Comparison of ENCODE assay signal across 14 cellular contexts in genomic region chr15:100972975-100973350, GRCh38. TPM values are rescaled to one million over a fixed set of nuclear protein-coding genes. Genes with fewer than 3 reads are reported as not detected.
DNase-seq lines count a peak whose midpoint lies in the region; ATAC-seq and TF ChIP-seq lines count a peak whose summit lies in the region.
"Had no signal": no experiment of that assay in that cellular context is flagged by ENCODE, and none has a peak within 500 bp of the region (broad histone marks: within the 10 kb centered on the region; RNA-seq: fewer than 3 reads in every experiment).

No MANE protein-coding gene starts in this region.

- no peak for TF ChIP-seq POLR2A in vagina (IDR thresholded peaks at IDR 0.05)

- H3K27me3 ChIP-seq in hepatocyte (peaks cover 54% of the 10 kb centered on the region), neural progenitor cell (peaks cover 70% of the 10 kb centered on the region), vagina (no peaks in the 10 kb centered on the region)
- H3K27me3 ChIP-seq in CD4-positive, alpha-beta T cell (ENCODE audit: control insufficient read depth, insufficient read depth, low read length): peaks cover 54% of the 10 kb centered on the region
- H3K27me3 ChIP-seq: SJCRH30 had no signal

- H3K4me2 ChIP-seq in hepatocyte: peak overlapping the region; percentile 99
- H3K4me2 ChIP-seq in neural progenitor cell: peak overlapping the region; percentile 93

- H3K4me1 Mint-ChIP-seq in neural progenitor cell: no peaks in the 10 kb centered on the region
- no peaks in the 10 kb centered on the region for H3K4me1 Mint-ChIP-seq in CD4-positive, alpha-beta T cell (ENCODE audit: low read depth)

- H3K36me3 Mint-ChIP-seq in neural progenitor cell: no peaks in the 10 kb centered on the region
- no peaks in the 10 kb centered on the region for H3K36me3 Mint-ChIP-seq in CD4-positive, alpha-beta T cell (ENCODE audit: low read depth)

- peaks cover 7% of the 10 kb centered on the region for H3K4me1 ChIP-seq in hepatocyte (ENCODE audit: insufficient read depth)
- H3K4me1 ChIP-seq in neural progenitor cell: no peaks in the 10 kb centered on the region
- peaks cover 12% of the 10 kb centered on the region for H3K4me1 ChIP-seq in vagina

- H3K36me3 ChIP-seq in hepatocyte (replicated peaks; ENCODE audit: insufficient read depth, low read depth) (no peaks in the 10 kb centered on the region), neural progenitor cell (no peaks in the 10 kb centered on the region), vagina (no peaks in the 10 kb centered on the region)
- H3K36me3 ChIP-seq: SJCRH30 had no signal

- no peak overlapping the region for H3K27ac Mint-ChIP-seq in neural progenitor cell
- no peak overlapping the region for H3K27ac Mint-ChIP-seq in CD4-positive, alpha-beta T cell
- H3K27ac Mint-ChIP-seq: activated T-helper 2 cell treated with anti-CD3 and anti-CD28 coated beads, Interferon-gamma antibody, Interleukin-2, Interleukin-4, amounts not matched to agents 10 μg/mL and 5 μg/mL and 100 μg/mL, durations not matched to agents 14 hours and 24 hours and 36 hours; naive thymus-derived CD4-positive, alpha-beta T cell had no signal

- H3K4me3 Mint-ChIP-seq in neural progenitor cell: peak overlapping the region; percentile 80
- no peak overlapping the region for H3K4me3 Mint-ChIP-seq in CD4-positive, alpha-beta T cell

- ATAC-seq in CD4-positive, alpha-beta T cell (ENCODE audit: poor library complexity): no peak
- ATAC-seq: naive thymus-derived CD4-positive, alpha-beta T cell had no signal

- POLR2A ChIA-PET in CD4-positive, alpha-beta T cell (lab: Charles Lee): no interaction called here

- no peaks in the 10 kb centered on the region for H4K20me1 ChIP-seq in hepatocyte (ENCODE audit: insufficient read depth, poor library complexity, severe bottlenecking)
- H4K20me1 ChIP-seq in neural progenitor cell (ENCODE audit: low read depth): no peaks in the 10 kb centered on the region

- peak overlapping the region; percentile 38 for H3K4me3 ChIP-seq in hepatocyte
- H3K4me3 ChIP-seq in neural progenitor cell: peak overlapping the region; percentile 60
- H3K4me3 ChIP-seq in vagina: peak overlapping the region; percentile 38 to 45
- H3K4me3 ChIP-seq: SJCRH30 had no signal

- TF ChIP-seq CTCF in hepatocyte (IDR thresholded peaks at IDR 0.05; ENCODE audit: poor library complexity) (no peak), neural progenitor cell (IDR thresholded peaks at IDR 0.05) (no peak), vagina (IDR thresholded peaks at IDR 0.05) (no peak)
- no peak for TF ChIP-seq CTCF in CD4-positive, alpha-beta T cell (IDR thresholded peaks at IDR 0.05)

- peaks cover 46% of the 10 kb centered on the region for H3K27me3 Mint-ChIP-seq in neural progenitor cell (ENCODE audit: insufficient read depth, low read depth)
- peaks cover 78% of the 10 kb centered on the region for H3K27me3 Mint-ChIP-seq in CD4-positive, alpha-beta T cell

- no peaks in the 10 kb centered on the region for H3K9me3 ChIP-seq in hepatocyte (ENCODE audit: low read depth)
- no peaks in the 10 kb centered on the region for H3K9me3 ChIP-seq in neural progenitor cell (ENCODE audit: low read depth)
- H3K9me3 ChIP-seq in vagina: no peaks in the 10 kb centered on the region
- H3K9me3 ChIP-seq in CD4-positive, alpha-beta T cell (ENCODE audit: control insufficient read depth, low read length): no peaks in the 10 kb centered on the region
- H3K9me3 ChIP-seq: SJCRH30 had no signal

- WGBS in hepatocyte (ENCODE audit: low lambda C conversion rate, missing lambda C conversion rate): 30% methylated on average over 28 of the region's 36 CpGs

- H3K27ac ChIP-seq in hepatocyte (no peak overlapping the region), neural progenitor cell (no peak overlapping the region), vagina (no peak overlapping the region)
- no peak overlapping the region for H3K27ac ChIP-seq in CD4-positive, alpha-beta T cell (ENCODE audit: low read depth, low read length)
- H3K27ac ChIP-seq: SJCRH30 had no signal

- no peaks in the 10 kb centered on the region for H3F3A ChIP-seq in neural progenitor cell (ENCODE audit: low read depth)

- H3K9me3 Mint-ChIP-seq in neural progenitor cell: peaks cover 2% of the 10 kb centered on the region
- peaks cover under 1% of the 10 kb centered on the region for H3K9me3 Mint-ChIP-seq in CD4-positive, alpha-beta T cell
- H3K9me3 Mint-ChIP-seq: activated T-helper 2 cell treated with anti-CD3 and anti-CD28 coated beads, Interferon-gamma antibody, Interleukin-2, Interleukin-4, amounts not matched to agents 10 μg/mL and 5 μg/mL and 100 μg/mL, durations not matched to agents 14 hours and 24 hours and 36 hours had no signal

- H2AFZ ChIP-seq in hepatocyte: peak overlapping the region; percentile 40
- peak overlapping the region; percentile 66 for H2AFZ ChIP-seq in neural progenitor cell (replicated peaks)

- CTCF ChIA-PET in CD4-positive, alpha-beta T cell (lab: Charles Lee): no interaction called here

- intact Hi-C loops in vagina (cut with DNase I): no loop called here
- intact Hi-C loops in CD4-positive, alpha-beta T cell (cut with DNase I, micrococcal nuclease): no loop called here

- no peaks in the 10 kb centered on the region for H3K9me2 ChIP-seq in hepatocyte (replicated peaks; ENCODE audit: insufficient read depth)

- H3K9ac ChIP-seq in neural progenitor cell: no peak overlapping the region

- H3K79me2 ChIP-seq in hepatocyte (no peaks in the 10 kb centered on the region), neural progenitor cell (ENCODE audit: low read depth) (no peaks in the 10 kb centered on the region)

- DNase-seq in stimulated activated CD4-positive, alpha-beta T cell treated with anti-CD3 and anti-CD28 coated beads, Interleukin-15, amount 100 ng/mL, for 24 hours: peak; percentile 4
- no peak for DNase-seq in stimulated activated CD4-positive, alpha-beta T cell treated with anti-CD3 and anti-CD28 coated beads, Interleukin-4, amount 100 ng/mL, for 4 hours
- DNase-seq in hepatocyte (ENCODE audit: low spot score) (no peak), neural progenitor cell (ENCODE audit: low spot score) (peak; percentile 36), vagina (ENCODE audit: extremely low spot score in 2 of 2) (no peak), HT-29 (ENCODE audit: low spot score) (no peak), H4 (ENCODE audit: low spot score) (no peak)
- no peak for DNase-seq in CD4-positive, alpha-beta T cell
- DNase-seq: activated CD4-positive, CD25-positive, alpha-beta regulatory T cell; DMS 273 treated with DMSO at 0.1 percent for 48 hours; naive thymus-derived CD4-positive, alpha-beta T cell; NCI-H446; SJCRH30 had no signal

RNA-seq across cellular contexts. Expression of gene LRRK1, which starts 53.8 kb away (rescaled TPM):
- total RNA-seq in hepatocyte (2.1 and 2.6 TPM in 2 replicates), neural progenitor cell (ENCODE audit: low replicate concordance) (0.43 TPM in 1 of 2 replicates, not detected in the other), vagina (21.1 TPM)
- polyA plus RNA-seq in hepatocyte: 2.1 and 2.7 TPM in 2 replicates
- total RNA-seq in HT-29 (2014; rRNA removed; shearing (Covaris generic)): 20.9 and 25.0 TPM in 2 replicates
- 1.4 and 2.9 TPM in 2 replicates for total RNA-seq in H4 (2014; rRNA removed; shearing (Covaris generic))
- under 1 TPM; 0.60 to 0.73 TPM for total RNA-seq in CD4-positive, alpha-beta T cell
- polyA plus RNA-seq: naive thymus-derived CD4-positive, alpha-beta T cell had no signal

Comparison
In these comparisons a context has a peak if more than half of its experiments do, and no peak if none do; other contexts are left out.
1. DNase-seq: peak in stimulated activated CD4-positive, alpha-beta T cell treated with anti-CD3 and anti-CD28 coated beads, Interleukin-15, amount 100 ng/mL, for 24 hours (single experiment) and neural progenitor cell (single experiment); none in stimulated activated CD4-positive, alpha-beta T cell treated with anti-CD3 and anti-CD28 coated beads, Interleukin-4, amount 100 ng/mL, for 4 hours (0 of 2), hepatocyte (single experiment), vagina (0 of 2), HT-29 (single experiment), H4 (single experiment) and CD4-positive, alpha-beta T cell (0 of 10).
2. Peak in every context shown above with its lines, with median percentiles within 50 percentile points of each other: H3K4me3 ChIP-seq.